22 cellular contexts compared by ENCODE assay signal in genomic region chr10:24351883-24352778, GRCh38.
A peak's percentile ranks its signal among the peaks of the same experiment; 100 is the strongest.
DNase-seq lines count a peak whose midpoint lies in the region; ATAC-seq and TF ChIP-seq lines count a peak whose summit lies in the region.
"Had no signal": no experiment of that assay in that cellular context is flagged by ENCODE, and none has a peak within 500 bp of the region (broad histone marks: within the 10 kb centered on the region; RNA-seq: fewer than 3 reads in every experiment).

No MANE protein-coding gene starts in this region.

- peaks cover 64% of the 10 kb centered on the region for H3K4me1 Mint-ChIP-seq in nephron progenitor cell
- H3K4me1 Mint-ChIP-seq: activated B cell treated with CpG ODN at 0.5 μM for 24 hours; activated CD4-positive, alpha-beta memory T cell treated with anti-CD3 and anti-CD28 coated beads, Interleukin-2, amount 10 ng/mL, durations not matched to agents 7 days and 5 days; central memory CD8-positive, alpha-beta T cell; IgD-negative memory B cell had no signal

- in situ Hi-C loops in ACHN (cut with HindIII; ENCODE audit: low pct_ligation_motif_present, low pct_unique_long_range_greater_than_20kb, low sequenced_read_pairs), result no loop called here

- peak overlapping the region; percentile 86 for H3K27ac ChIP-seq in A673 (ENCODE audit: low read depth, low read length, poor library complexity, severe bottlenecking)

- H3F3A ChIP-seq in Loucy (ENCODE audit: low read depth), result peaks cover 20% of the 10 kb centered on the region; the same call in 1 of the 2 replicates

- H3K27ac Mint-ChIP-seq in nephron progenitor cell, result peak overlapping the region; percentile 30
- H3K27ac Mint-ChIP-seq: activated B cell treated with CpG ODN at 0.5 μM for 24 hours; activated CD4-positive, alpha-beta memory T cell treated with anti-CD3 and anti-CD28 coated beads, Interleukin-2, amount 10 ng/mL, durations not matched to agents 7 days and 5 days; IgD-negative memory B cell had no signal

- peaks cover 4% of the 10 kb centered on the region for H3K36me3 Mint-ChIP-seq in nephron progenitor cell (ENCODE audit: low read depth)
- H3K36me3 Mint-ChIP-seq: IgD-negative memory B cell had no signal

- H4K20me1 ChIP-seq in Loucy (ENCODE audit: insufficient read depth, low read length, poor library complexity, severe bottlenecking), result no peaks in the 10 kb centered on the region

- TF ChIP-seq CTCF in A673 (conservative IDR thresholded peaks at IDR 0.05; ENCODE audit: low read depth, low read length) (no peak), Loucy (conservative IDR thresholded peaks at IDR 0.05; ENCODE audit: low read length) (no peak), choroid plexus epithelial cell (conservative IDR thresholded peaks at IDR 0.05; ENCODE audit: low read depth, low read length) (no peak), nephron progenitor cell (IDR thresholded peaks at IDR 0.05) (no peak), omental fat pad (IDR thresholded peaks at IDR 0.05) (no peak)

- H3K9me2 ChIP-seq in Loucy (replicated peaks; ENCODE audit: low read depth, low read length), result no peaks in the 10 kb centered on the region

- H3K9me3 ChIP-seq in A673 (ENCODE audit: low read depth, low read length, poor library complexity, severe bottlenecking) (no peaks in the 10 kb centered on the region), Loucy (ENCODE audit: insufficient read depth, low read depth, low read length) (no peaks in the 10 kb centered on the region)
- H3K9me3 ChIP-seq: adrenal gland, stomach, transverse colon had no signal

- POLR2A ChIA-PET in A673 (lab: Charles Lee; ENCODE audit: low non-redundant PET), result interaction anchor here (0.6 kb wide), 1 partner anchor 11 kb away, joined by 14 read pairs; no protein-coding TSS in a partner anchor

- H3K9me3 Mint-ChIP-seq in nephron progenitor cell, result no peaks in the 10 kb centered on the region
- H3K9me3 Mint-ChIP-seq: activated B cell treated with CpG ODN at 0.5 μM for 24 hours; activated CD4-positive, alpha-beta memory T cell treated with anti-CD3 and anti-CD28 coated beads, Interleukin-2, amount 10 ng/mL, durations not matched to agents 7 days and 5 days; central memory CD8-positive, alpha-beta T cell; IgD-negative memory B cell had no signal

- H3K4me3 ChIP-seq in A673 (ENCODE audit: low read depth, low read length, poor library complexity, severe bottlenecking), result no peak overlapping the region
- peak overlapping the region; percentile 59 for H3K4me3 ChIP-seq in Loucy (ENCODE audit: low read length, poor library complexity, severe bottlenecking)
- H3K4me3 ChIP-seq in choroid plexus epithelial cell (ENCODE audit: low read depth, low read length), result no peak overlapping the region
- H3K4me3 ChIP-seq: adrenal gland, stomach, transverse colon had no signal

- H3K27me3 Mint-ChIP-seq in nephron progenitor cell (ENCODE audit: low read depth, poor library complexity), result no peaks in the 10 kb centered on the region
- H3K27me3 Mint-ChIP-seq: activated B cell treated with CpG ODN at 0.5 μM for 24 hours; activated CD4-positive, alpha-beta memory T cell treated with anti-CD3 and anti-CD28 coated beads, Interleukin-2, amount 10 ng/mL, durations not matched to agents 7 days and 5 days; IgD-negative memory B cell had no signal

- no peaks in the 10 kb centered on the region for H3K36me3 ChIP-seq in A673 (ENCODE audit: insufficient read depth, low read length, poor library complexity, severe bottlenecking)
- H3K36me3 ChIP-seq in Loucy (ENCODE audit: insufficient read depth, low read length), result no peaks in the 10 kb centered on the region
- H3K36me3 ChIP-seq: adrenal gland, stomach, transverse colon had no signal

- DNase-seq in A673 (ENCODE audit: low spot score), result no peak
- peak; percentile 46 for DNase-seq in choroid plexus epithelial cell (ENCODE audit: low read depth)
- DNase-seq in nephron progenitor cell, result no peak
- DNase-seq in NCI-H1436 (lab: John Stamatoyannopoulos, UW), result no peak
- DNase-seq in middle frontal gyrus (ENCODE audit: extremely low spot score, low spot score), result no peak
- no peak for DNase-seq in omental fat pad (ENCODE audit: low spot score)
- no peak for DNase-seq in ACHN
- DNase-seq: activated B cell treated with CpG ODN at 0.5 μM for 24 hours; activated CD4-positive, alpha-beta memory T cell treated with anti-CD3 and anti-CD28 coated beads, Interleukin-2, amount 10 ng/mL, durations not matched to agents 7 days and 5 days; activated T-cell treated with anti-CD3 and anti-CD28 coated beads, Interleukin-2, amount 50 U/mL, for 1 hour; adrenal gland; COR-L47; effector CD8-positive, alpha-beta T cell; kidney glomerular epithelial cell; NCI-H1436 treated with DMSO at 0.1 percent for 48 hours; stomach; T-helper 2 cell; transverse colon had no signal

- H3K9ac ChIP-seq in Loucy (ENCODE audit: low read depth, low read length, poor library complexity, severe bottlenecking), result peak overlapping the region; percentile 68

- peaks cover 84% of the 10 kb centered on the region for H3K4me1 ChIP-seq in A673 (ENCODE audit: insufficient read depth, low read length, poor library complexity, severe bottlenecking)
- peaks cover 65% of the 10 kb centered on the region for H3K4me1 ChIP-seq in Loucy (ENCODE audit: insufficient read depth, low read length, poor library complexity, severe bottlenecking)

- intact Hi-C loops in A673 (cut with micrococcal nuclease; ENCODE audit: unreplicated experiment), result loop anchor here (2.0 to 10.0 kb wide), 2 partner anchors 143 to 1197 kb away; partner anchors contain the start of gene KIAA1217

- H3K27me3 ChIP-seq in A673 (replicated peaks; ENCODE audit: insufficient read depth, low read depth, low read length, poor library complexity) (no peaks in the 10 kb centered on the region), Loucy (ENCODE audit: insufficient read depth, low read length, poor library complexity, severe bottlenecking) (no peaks in the 10 kb centered on the region)
- H3K27me3 ChIP-seq: adrenal gland, stomach, transverse colon had no signal

- CTCF ChIA-PET in A673 (lab: Charles Lee), result no interaction called here

- 0 out of 2 replicates have a peak overlapping the region, but pooled peaks have one; percentile 21 for H2AFZ ChIP-seq in Loucy (ENCODE audit: low read length)

- peak overlapping the region; percentile 78 for H3K4me2 ChIP-seq in Loucy (ENCODE audit: low read depth, low read length, poor library complexity, severe bottlenecking)

- H3K79me2 ChIP-seq in Loucy (ENCODE audit: insufficient read depth, low read length), result no peaks in the 10 kb centered on the region

- no TSS peak for BruUV-seq in A673 (replicated peaks; lab: Mats Ljungman, UMichigan)

- no peak for ATAC-seq in omental fat pad (ENCODE audit: low FRiP score)
- ATAC-seq: sciatic nerve had no signal

- H3K4me3 Mint-ChIP-seq in nephron progenitor cell, result peak overlapping the region; percentile 60
- H3K4me3 Mint-ChIP-seq: activated B cell treated with CpG ODN at 0.5 μM for 24 hours; activated CD4-positive, alpha-beta memory T cell treated with anti-CD3 and anti-CD28 coated beads, Interleukin-2, amount 10 ng/mL, durations not matched to agents 7 days and 5 days; central memory CD8-positive, alpha-beta T cell; IgD-negative memory B cell had no signal
